ENCODE assay signal across 8 cellular contexts in the genomic region with DNA sequence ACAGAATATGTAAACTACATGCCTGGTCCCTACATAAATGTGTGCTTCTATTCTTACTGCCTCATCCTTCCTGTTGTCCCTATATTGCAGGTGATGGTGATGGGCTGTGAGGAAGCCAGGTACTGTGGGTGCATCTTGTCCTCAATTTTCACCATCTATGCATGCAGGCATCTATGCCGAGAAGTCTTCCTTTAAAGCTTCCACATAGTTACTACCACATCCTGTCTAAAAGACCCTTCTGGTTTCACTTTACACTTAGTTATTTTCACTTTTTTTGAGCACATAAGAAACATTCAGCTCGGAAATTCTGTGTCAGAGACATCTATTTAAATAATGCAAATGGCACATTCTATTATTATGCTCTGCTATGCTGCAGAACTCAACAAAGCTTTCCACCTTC. TPM values are rescaled to one million over a fixed set of nuclear protein-coding genes. Genes with fewer than 3 reads are reported as not detected.
DNase-seq lines count a peak whose midpoint lies in the region; ATAC-seq and TF ChIP-seq lines count a peak whose summit lies in the region.
"Had no signal": no experiment of that assay in that cellular context is flagged by ENCODE, and none has a peak within 500 bp of the region (broad histone marks: within the 10 kb centered on the region; RNA-seq: fewer than 3 reads in every experiment).

No MANE protein-coding gene starts in this region.

- H3K9me3 Mint-ChIP-seq in mesothelial cell of epicardium: peaks cover 28% of the 10 kb centered on the region

- H3K4me1 Mint-ChIP-seq in mesothelial cell of epicardium: peaks cover 19% of the 10 kb centered on the region

- H3K36me3 Mint-ChIP-seq in mesothelial cell of epicardium: peaks cover 9% of the 10 kb centered on the region

- H3K27me3 Mint-ChIP-seq in mesothelial cell of epicardium (ENCODE audit: low read depth): no peaks in the 10 kb centered on the region

- TF ChIP-seq CTCF in mesothelial cell of epicardium (IDR thresholded peaks at IDR 0.05; ENCODE audit: unreplicated experiment): no peak

- H3K27ac Mint-ChIP-seq in mesothelial cell of epicardium: peak overlapping the region; percentile 57

- DNase-seq in mesothelial cell of epicardium (ENCODE audit: low spot score in 2 of 2, unreplicated experiment in 2 of 2) (no peak), 8988T (no peak), AML-193 (lab: John Stamatoyannopoulos, UW) (no peak), SK-N-DZ (ENCODE audit: low spot score) (no peak)

- ATAC-seq in GM18870 (IDR thresholded peaks at IDR 0.05; ENCODE audit: unreplicated experiment) (peak; percentile 90), GM21717 (IDR thresholded peaks at IDR 0.05; ENCODE audit: unreplicated experiment) (peak; percentile 76), HG03457 (IDR thresholded peaks at IDR 0.05; ENCODE audit: unreplicated experiment) (peak; percentile 86)
- ATAC-seq: HCT116 had no signal

- H3K4me3 Mint-ChIP-seq in mesothelial cell of epicardium: no peak overlapping the region

RNA-seq across cellular contexts. Expression of gene FABP7, which starts 28.2 kb away (rescaled TPM):
- total RNA-seq in mesothelial cell of epicardium: 2.9 to 4.0 TPM (median 3.9 TPM) in 3 replicates
- polyA plus RNA-seq in SK-N-DZ (2014; cell fraction: cytosol; rRNA removed): not detected in 2 replicates
- polyA plus RNA-seq in SK-N-DZ (2014; cell fraction: nucleus; rRNA removed): 0.47 TPM in 1 of 2 replicates, not detected in the other

RNA-seq across cellular contexts. Expression of gene SMPDL3A, which starts 37.8 kb away (rescaled TPM):
- 55.2 to 58.9 TPM (median 57.3 TPM) in 3 replicates for total RNA-seq in mesothelial cell of epicardium
- 4.3 and 4.4 TPM in 2 replicates for polyA plus RNA-seq in SK-N-DZ (2014; cell fraction: cytosol; rRNA removed)
- 3.9 and 6.2 TPM in 2 replicates for polyA plus RNA-seq in SK-N-DZ (2014; cell fraction: nucleus; rRNA removed)
